ENCODE assay signal across 15 cellular contexts in genomic region chr5:158876263-158876942, GRCh38.
DNase-seq lines count a peak whose midpoint lies in the region; ATAC-seq and TF ChIP-seq lines count a peak whose summit lies in the region.
"Had no signal": no experiment of that assay in that cellular context is flagged by ENCODE, and none has a peak within 500 bp of the region (broad histone marks: within the 10 kb centered on the region; RNA-seq: fewer than 3 reads in every experiment).

No MANE protein-coding gene starts in this region.

- H3K27ac ChIP-seq in BLaER1 (peak overlapping the region; percentile 52), osteoblast (ENCODE audit: low read depth, low read length) (peak overlapping the region; percentile 68)
- H3K27ac ChIP-seq: parathyroid adenoma, upper lobe of right lung had no signal

- H3K9me3 ChIP-seq in BLaER1 (no peaks in the 10 kb centered on the region), osteoblast (ENCODE audit: low read depth, low read length) (no peaks in the 10 kb centered on the region)
- H3K9me3 ChIP-seq: upper lobe of right lung had no signal

- H3K36me3 ChIP-seq in BLaER1 (peaks cover 80% of the 10 kb centered on the region), osteoblast (ENCODE audit: insufficient read depth, low read length) (no peaks in the 10 kb centered on the region)
- H3K36me3 ChIP-seq: upper lobe of right lung had no signal

- peak overlapping the region; percentile 4; the same call in 1 of the 2 replicates for H3K9ac ChIP-seq in BLaER1
- H3K9ac ChIP-seq: parathyroid adenoma had no signal

- DNase-seq in cardiac fibroblast (ENCODE audit: low read depth in 2 of 2) (peak; percentile 8 to 33), osteoblast (ENCODE audit: insufficient read length, low spot score, missing footprints) (no peak), SIG-M5 (lab: John Stamatoyannopoulos, UW) (no peak)
- DNase-seq: activated CD4-positive, CD25-positive, alpha-beta regulatory T cell treated with anti-CD3 and anti-CD28 coated beads, Interleukin-2, amount 50 U/mL, for 72 hours; activated T-cell treated with anti-CD3 and anti-CD28 coated beads for 4 hours; NCI-H1417; NCI-H510A; T-helper 1 cell; upper lobe of right lung had no signal

- H3K79me2 ChIP-seq in osteoblast (ENCODE audit: insufficient read depth, low read length) = peaks cover 66% of the 10 kb centered on the region
- H3K79me2 ChIP-seq: parathyroid adenoma had no signal

- no peaks in the 10 kb centered on the region for H3K27me3 ChIP-seq in BLaER1
- H3K27me3 ChIP-seq in osteoblast (ENCODE audit: insufficient read depth, low read length) = no peaks in the 10 kb centered on the region
- H3K27me3 ChIP-seq: upper lobe of right lung had no signal

- H3K4me2 ChIP-seq in BLaER1 (peak overlapping the region; percentile 67), osteoblast (ENCODE audit: insufficient read depth, low read length) (peak overlapping the region; percentile 57)

- peaks cover 100% of the 10 kb centered on the region for H3K4me1 ChIP-seq in BLaER1
- H3K4me1 ChIP-seq in osteoblast (ENCODE audit: insufficient read depth, low read length) = peaks cover 46% of the 10 kb centered on the region
- H3K4me1 ChIP-seq: parathyroid adenoma, upper lobe of right lung had no signal

- H3K4me3 ChIP-seq in BLaER1 (no peak overlapping the region), cardiac fibroblast (replicated peaks in 1 of 2; ENCODE audit: low read depth in 2 of 2, low read length in 2 of 2) (no peak overlapping the region), osteoblast (ENCODE audit: insufficient read depth, low read length) (no peak overlapping the region)

- TF ChIP-seq CTCF in cardiac fibroblast (IDR thresholded peaks at IDR 0.05; ENCODE audit: low read depth, low read length) (peak; percentile 14), osteoblast (IDR thresholded peaks at IDR 0.05; ENCODE audit: extremely low read depth, low read depth, low read length) (no peak)

- peaks cover 100% of the 10 kb centered on the region for H4K20me1 ChIP-seq in BLaER1
- no peaks in the 10 kb centered on the region for H4K20me1 ChIP-seq in osteoblast (ENCODE audit: insufficient read depth, low read length)

- ATAC-seq in GM18907 (IDR thresholded peaks at IDR 0.05; ENCODE audit: unreplicated experiment) (peak; percentile 25), HG02870 (IDR thresholded peaks at IDR 0.05; ENCODE audit: unreplicated experiment) (no peak), HG02678 (IDR thresholded peaks at IDR 0.05; ENCODE audit: unreplicated experiment) (no peak), GM18511 (IDR thresholded peaks at IDR 0.05; ENCODE audit: unreplicated experiment) (no peak)
- ATAC-seq: upper lobe of right lung had no signal

- no peak overlapping the region for H2AFZ ChIP-seq in osteoblast (ENCODE audit: low read length)
- H2AFZ ChIP-seq: parathyroid adenoma had no signal

Comparison
In these comparisons a context has a peak if more than half of its experiments do, and no peak if none do; other contexts are left out.
1. DNase-seq: peak in cardiac fibroblast (2 of 2); none in osteoblast (single experiment) and SIG-M5 (single experiment).